ENCODE assay signal across 1 cellular context in the genomic region with DNA sequence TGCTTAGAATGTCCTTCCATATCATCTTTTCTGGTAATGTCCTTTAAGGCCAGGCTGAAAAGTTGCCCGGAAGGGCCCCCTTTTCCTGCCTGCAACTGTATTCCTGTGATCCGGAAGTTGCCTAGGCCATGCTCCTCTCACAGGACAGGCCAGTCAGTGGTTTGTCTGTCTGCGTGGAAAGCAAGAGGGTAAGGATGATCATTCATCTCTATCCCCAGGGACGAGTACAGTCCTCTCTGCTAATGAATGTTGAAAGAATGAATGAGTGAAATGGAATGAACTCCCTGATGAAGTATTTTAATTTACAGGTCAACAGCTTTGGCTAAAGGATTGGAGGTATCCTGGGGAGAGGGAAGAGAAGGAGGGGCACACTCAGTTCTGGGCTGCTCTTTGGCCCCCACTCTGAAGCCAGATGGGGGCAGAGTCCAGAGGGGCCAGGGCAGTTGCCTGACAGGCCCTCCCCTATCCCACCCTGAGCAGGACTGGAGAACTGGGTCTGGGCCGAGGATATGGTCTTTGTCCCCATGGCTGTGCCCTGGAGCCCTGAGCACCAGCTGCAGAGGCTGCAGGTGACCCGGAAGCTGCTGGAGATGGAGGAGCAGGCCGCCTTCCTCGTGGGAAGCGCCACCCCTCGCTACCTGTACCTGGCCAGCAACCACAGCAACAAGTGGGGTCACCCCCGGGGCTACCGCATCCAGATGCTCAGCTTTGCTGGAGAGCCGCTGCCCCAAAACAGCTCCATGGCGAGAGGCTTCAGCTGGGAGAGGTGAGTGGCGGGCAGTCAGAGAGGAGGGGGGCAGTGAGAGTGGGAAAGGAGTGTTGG.
A peak's percentile ranks its signal among the peaks of the same experiment; 100 is the strongest.
TF ChIP-seq lines count a peak whose summit lies in the region.

No MANE protein-coding gene starts in this region.

TF ChIP-seq in HepG2, 621 proteins besides CTCF, POLR2A, EP300 and RAD21 (continued from another document and continues in another):
- TF ChIP-seq, protein P1, sequence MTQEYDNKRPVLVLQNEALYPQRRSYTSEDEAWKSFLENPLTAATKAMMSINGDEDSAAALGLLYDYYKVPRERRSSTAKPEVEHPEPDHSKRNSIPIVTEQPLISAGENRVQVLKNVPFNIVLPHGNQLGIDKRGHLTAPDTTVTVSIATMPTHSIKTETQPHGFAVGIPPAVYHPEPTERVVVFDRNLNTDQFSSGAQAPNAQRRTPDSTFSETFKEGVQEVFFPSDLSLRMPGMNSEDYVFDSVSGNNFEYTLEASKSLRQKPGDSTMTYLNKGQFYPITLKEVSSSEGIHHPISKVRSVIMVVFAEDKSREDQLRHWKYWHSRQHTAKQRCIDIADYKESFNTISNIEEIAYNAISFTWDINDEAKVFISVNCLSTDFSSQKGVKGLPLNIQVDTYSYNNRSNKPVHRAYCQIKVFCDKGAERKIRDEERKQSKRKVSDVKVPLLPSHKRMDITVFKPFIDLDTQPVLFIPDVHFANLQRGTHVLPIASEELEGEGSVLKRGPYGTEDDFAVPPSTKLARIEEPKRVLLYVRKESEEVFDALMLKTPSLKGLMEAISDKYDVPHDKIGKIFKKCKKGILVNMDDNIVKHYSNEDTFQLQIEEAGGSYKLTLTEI (CRISPR knock-in tag; conservative IDR thresholded peaks at IDR 0.05): no peak
- TF ChIP-seq, protein P2, sequence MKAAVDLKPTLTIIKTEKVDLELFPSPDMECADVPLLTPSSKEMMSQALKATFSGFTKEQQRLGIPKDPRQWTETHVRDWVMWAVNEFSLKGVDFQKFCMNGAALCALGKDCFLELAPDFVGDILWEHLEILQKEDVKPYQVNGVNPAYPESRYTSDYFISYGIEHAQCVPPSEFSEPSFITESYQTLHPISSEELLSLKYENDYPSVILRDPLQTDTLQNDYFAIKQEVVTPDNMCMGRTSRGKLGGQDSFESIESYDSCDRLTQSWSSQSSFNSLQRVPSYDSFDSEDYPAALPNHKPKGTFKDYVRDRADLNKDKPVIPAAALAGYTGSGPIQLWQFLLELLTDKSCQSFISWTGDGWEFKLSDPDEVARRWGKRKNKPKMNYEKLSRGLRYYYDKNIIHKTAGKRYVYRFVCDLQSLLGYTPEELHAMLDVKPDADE (CRISPR knock-in tag; IDR thresholded peaks at IDR 0.05): no peak
- no peak for TF ChIP-seq ZBTB20 (CRISPR knock-in tag; IDR thresholded peaks at IDR 0.05; ENCODE audit: borderline replicate concordance, low read depth)
- TF ChIP-seq ZMYM3 (CRISPR knock-in tag; IDR thresholded peaks at IDR 0.05): no peak
- TF ChIP-seq NFKB2 (CRISPR knock-in tag; IDR thresholded peaks at IDR 0.05; ENCODE audit: borderline replicate concordance): no peak; the same call in 1 of the 2 replicates
- 0 out of 2 replicates have a peak, but pooled peaks have one; percentile 51 for TF ChIP-seq ZSCAN25 (CRISPR knock-in tag; IDR thresholded peaks at IDR 0.05)
- no peak for TF ChIP-seq SYNCRIP (IDR thresholded peaks at IDR 0.05; ENCODE audit: insufficient read depth, low read depth, low read length)
- TF ChIP-seq HINFP (CRISPR knock-in tag; IDR thresholded peaks at IDR 0.05; ENCODE audit: low read depth): peak; percentile 16
- peak; percentile 47 for TF ChIP-seq CCAR2 (optimal IDR thresholded peaks at IDR 0.05; ENCODE audit: low read depth, low read length)
- peak; percentile 54 for TF ChIP-seq YY1 (IDR thresholded peaks at IDR 0.05; ENCODE audit: insufficient read depth, insufficient replicate concordance, low read depth, low read length)
- TF ChIP-seq ZNF7 (CRISPR knock-in tag; IDR thresholded peaks at IDR 0.05): no peak
- TF ChIP-seq ATF7-NPFF (CRISPR knock-in tag; IDR thresholded peaks at IDR 0.05; ENCODE audit: low read depth): no peak
- TF ChIP-seq TARDBP (CRISPR knock-in tag; IDR thresholded peaks at IDR 0.05): no peak
- TF ChIP-seq DMTF1 (CRISPR knock-in tag; IDR thresholded peaks at IDR 0.05): 0 out of 2 replicates have a peak, but pooled peaks have one; percentile 56
- no peak for TF ChIP-seq MAFF (IDR thresholded peaks at IDR 0.05; ENCODE audit: low read depth, low read length)
- TF ChIP-seq, protein P3, sequence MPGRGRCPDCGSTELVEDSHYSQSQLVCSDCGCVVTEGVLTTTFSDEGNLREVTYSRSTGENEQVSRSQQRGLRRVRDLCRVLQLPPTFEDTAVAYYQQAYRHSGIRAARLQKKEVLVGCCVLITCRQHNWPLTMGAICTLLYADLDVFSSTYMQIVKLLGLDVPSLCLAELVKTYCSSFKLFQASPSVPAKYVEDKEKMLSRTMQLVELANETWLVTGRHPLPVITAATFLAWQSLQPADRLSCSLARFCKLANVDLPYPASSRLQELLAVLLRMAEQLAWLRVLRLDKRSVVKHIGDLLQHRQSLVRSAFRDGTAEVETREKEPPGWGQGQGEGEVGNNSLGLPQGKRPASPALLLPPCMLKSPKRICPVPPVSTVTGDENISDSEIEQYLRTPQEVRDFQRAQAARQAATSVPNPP (CRISPR knock-in tag; IDR thresholded peaks at IDR 0.05): no peak
- no peak for TF ChIP-seq NKX3-1 (CRISPR knock-in tag; IDR thresholded peaks at IDR 0.05)
- TF ChIP-seq CEBPG (CRISPR knock-in tag; IDR thresholded peaks at IDR 0.05): no peak
- TF ChIP-seq ZNF775 (CRISPR knock-in tag; IDR thresholded peaks at IDR 0.05; ENCODE audit: borderline replicate concordance): 0 out of 2 replicates have a peak, but pooled peaks have one; percentile 72
- TF ChIP-seq SNAPC4 (CRISPR knock-in tag; IDR thresholded peaks at IDR 0.05): no peak
- TF ChIP-seq MEIS2 (CRISPR knock-in tag; IDR thresholded peaks at IDR 0.05): peak; percentile 40; the same call in 1 of the 2 replicates
- no peak for TF ChIP-seq ZFP36L1 (CRISPR knock-in tag; IDR thresholded peaks at IDR 0.05)
- no peak for TF ChIP-seq REL (CRISPR knock-in tag; conservative IDR thresholded peaks at IDR 0.05)
- no peak for TF ChIP-seq ZNF792 (CRISPR knock-in tag; IDR thresholded peaks at IDR 0.05)
- TF ChIP-seq ZNF430 (CRISPR knock-in tag; IDR thresholded peaks at IDR 0.05): peak; percentile 71; the same call in 1 of the 2 replicates
- 0 out of 2 replicates have a peak, but pooled peaks have one; percentile 44 for TF ChIP-seq ZNF644 (CRISPR knock-in tag; IDR thresholded peaks at IDR 0.05; ENCODE audit: low read depth)
- TF ChIP-seq BCLAF1 (IDR thresholded peaks at IDR 0.05): no peak
- TF ChIP-seq PAX8 (CRISPR knock-in tag; IDR thresholded peaks at IDR 0.05; ENCODE audit: borderline replicate concordance): no peak
- TF ChIP-seq ZNF253 (CRISPR knock-in tag; IDR thresholded peaks at IDR 0.05; ENCODE audit: borderline replicate concordance): no peak
- no peak for TF ChIP-seq KDM2A (CRISPR knock-in tag; IDR thresholded peaks at IDR 0.05; ENCODE audit: borderline replicate concordance, low read depth)
- TF ChIP-seq ZNF382 (CRISPR knock-in tag; IDR thresholded peaks at IDR 0.05; ENCODE audit: borderline replicate concordance): no peak
- TF ChIP-seq ZNF557 (CRISPR knock-in tag; IDR thresholded peaks at IDR 0.05): no peak
- no peak for TF ChIP-seq SCMH1 (CRISPR knock-in tag; IDR thresholded peaks at IDR 0.05; ENCODE audit: borderline replicate concordance)
- TF ChIP-seq SUZ12 (IDR thresholded peaks at IDR 0.05; ENCODE audit: low read depth, low read length): no peak
- TF ChIP-seq ETV6 (CRISPR knock-in tag; conservative IDR thresholded peaks at IDR 0.05): no peak
- TF ChIP-seq ZNF703 (CRISPR knock-in tag; IDR thresholded peaks at IDR 0.05; ENCODE audit: borderline replicate concordance): no peak; the same call in 1 of the 2 replicates
- TF ChIP-seq BRCA1 (CRISPR knock-in tag; IDR thresholded peaks at IDR 0.05): peak; percentile 91
- 0 out of 2 replicates have a peak, but pooled peaks have one; percentile 17 for TF ChIP-seq ZNF556 (CRISPR knock-in tag; IDR thresholded peaks at IDR 0.05; ENCODE audit: borderline replicate concordance)
- no peak for TF ChIP-seq ZNF781 (CRISPR knock-in tag; IDR thresholded peaks at IDR 0.05; ENCODE audit: borderline replicate concordance, not compliant biosample characterization)
- TF ChIP-seq ZNF740 (CRISPR knock-in tag; IDR thresholded peaks at IDR 0.05): no peak
- TF ChIP-seq ZNF274 (CRISPR knock-in tag; IDR thresholded peaks at IDR 0.05): 0 out of 2 replicates have a peak, but pooled peaks have one; percentile 42
- TF ChIP-seq ZNF256 (CRISPR knock-in tag; conservative IDR thresholded peaks at IDR 0.05): no peak
